In the genomic region with DNA sequence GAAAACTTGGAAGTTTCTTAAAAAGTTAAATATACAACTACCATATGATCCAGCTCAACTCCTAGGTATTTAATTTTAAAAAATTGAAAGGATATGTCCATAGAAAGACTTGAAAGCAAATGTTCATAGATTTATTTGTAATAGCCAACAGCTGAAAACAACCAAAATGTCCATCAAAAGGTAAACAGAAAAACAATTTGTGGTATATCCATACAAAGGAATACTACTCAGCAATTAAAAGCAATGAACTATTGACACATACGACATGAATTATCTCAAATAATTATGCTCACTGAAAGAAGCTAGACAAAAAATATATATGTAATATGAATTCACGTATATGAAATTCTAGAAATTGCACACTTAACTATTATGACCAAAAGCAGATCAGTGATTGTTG, we compare ENCODE assay signal across 35 cellular contexts.
"Had no signal": no experiment of that assay in that cellular context is flagged by ENCODE, and none has a peak within 500 bp of the region (broad histone marks: within the 10 kb centered on the region; RNA-seq: fewer than 3 reads in every experiment).

No MANE protein-coding gene starts in this region.

- H3K27me3 ChIP-seq: MG63 had no signal

- H3K4me3 ChIP-seq: MG63 had no signal

- H3K9ac ChIP-seq: KMS-11 had no signal

- H3K36me3 ChIP-seq: MG63 had no signal

- DNase-seq: Karpas-422, Kasumi-1, MG63, MM.1S, MV-4-11, NCI-H1048, NCI-H1092, NCI-H1092 treated with DMSO at 0.1 percent for 48 hours, NCI-H1105, NCI-H1105 treated with DMSO at 0.1 percent for 48 hours, NCI-H1417, NCI-H1417 treated with DMSO at 0.1 percent for 48 hours, NCI-H1436, NCI-H1436 treated with DMSO at 0.1 percent for 48 hours, NCI-H146, NCI-H1694, NCI-H1694 treated with DMSO at 0.1 percent for 48 hours, NCI-H187, NCI-H187 treated with DMSO at 0.1 percent for 48 hours, NCI-H1930, NCI-H2029, NCI-H2029 treated with DMSO at 0.1 percent for 48 hours, NCI-H2081, NCI-H2081 treated with DMSO at 0.1 percent for 48 hours, NCI-H2107, NCI-H2171, NCI-H2171 treated with DMSO at 0.1 percent for 48 hours, NCI-H2227 treated with DMSO at 0.1 percent for 48 hours, NCI-H226, NCI-H345, NCI-H446, NCI-H446 treated with DMSO at 0.1 percent for 48 hours, NCI-H510A, NCI-H510A treated with DMSO at 0.1 percent for 48 hours had no signal

- H3K4me2 ChIP-seq: KMS-11 had no signal

- H3K9me3 ChIP-seq: MG63 had no signal

- H3K27ac ChIP-seq: KMS-11 had no signal
